In genomic region chr12:127145929-127146789, GRCh38 we compare ENCODE assay signal across 8 cellular contexts.
DNase-seq lines count a peak whose midpoint lies in the region; ATAC-seq and TF ChIP-seq lines count a peak whose summit lies in the region.

No MANE protein-coding gene starts in this region.

- 19 to 26% methylated on average over 18 to 84 of the region's 85 CpGs for WGBS in testis, 2 donors

- no peak for TF ChIP-seq POLR2A in testis (IDR thresholded peaks at IDR 0.05)

- TF ChIP-seq CTCF in AG04449 (IDR thresholded peaks at IDR 0.05; ENCODE audit: insufficient read depth, low read length, missing control alignments) (peak; percentile 13), foreskin fibroblast (IDR thresholded peaks at IDR 0.05; ENCODE audit: low read depth, low read length) (no peak), testis (IDR thresholded peaks at IDR 0.05) (no peak)

- DNase-seq in AG04449 (ENCODE audit: low read depth, low spot score) (no peak), NCI-H1930 (lab: John Stamatoyannopoulos, UW) (peak; percentile 68 to 73), activated gamma-delta T cell (lab: John Stamatoyannopoulos, UW) (peak; percentile 49), foreskin fibroblast (peak; percentile 53 to 92), pons (ENCODE audit: low spot score) (peak; percentile 42), testis (peak; percentile 91)

- no peaks in the 10 kb centered on the region for H3K9me3 ChIP-seq in testis

- no peaks in the 10 kb centered on the region for H3K27me3 ChIP-seq in testis

- no peak for ATAC-seq in HG03159 (IDR thresholded peaks at IDR 0.05; ENCODE audit: unreplicated experiment)
- ATAC-seq in HG03196 (IDR thresholded peaks at IDR 0.05; ENCODE audit: unreplicated experiment), result no peak

- H3K27ac ChIP-seq in testis, result peak overlapping the region; percentile 45 to 73

- intact Hi-C loops in testis (cut with DNase I; ENCODE audit: low total_unique reads), result no loop called here

- peaks cover 8% of the 10 kb centered on the region for H3K4me1 ChIP-seq in testis

- CTCF ChIA-PET in AG04449 (lab: Yijun Ruan, JAX), result interaction anchor here (0.9 to 1.6 kb wide), 2 partner anchors 36 to 235 kb away, joined by 3 read pairs; no protein-coding TSS in a partner anchor

- H3K4me3 ChIP-seq in AG04449 (ENCODE audit: low read depth, low read length) (peak overlapping the region; percentile 66), foreskin fibroblast (ENCODE audit: low read depth in 1 of 2, low read length in 2 of 2) (peak overlapping the region; percentile 61 to 71), testis (peak overlapping the region; percentile 68 to 76)

- H3K36me3 ChIP-seq in testis (ENCODE audit: low read depth, missing control alignments), result no peaks in the 10 kb centered on the region

- POLR2A ChIA-PET in AG04449 (lab: Yijun Ruan, JAX), result no interaction called here
